Comparison of ENCODE assay signal across 8 cellular contexts in the genomic region with DNA sequence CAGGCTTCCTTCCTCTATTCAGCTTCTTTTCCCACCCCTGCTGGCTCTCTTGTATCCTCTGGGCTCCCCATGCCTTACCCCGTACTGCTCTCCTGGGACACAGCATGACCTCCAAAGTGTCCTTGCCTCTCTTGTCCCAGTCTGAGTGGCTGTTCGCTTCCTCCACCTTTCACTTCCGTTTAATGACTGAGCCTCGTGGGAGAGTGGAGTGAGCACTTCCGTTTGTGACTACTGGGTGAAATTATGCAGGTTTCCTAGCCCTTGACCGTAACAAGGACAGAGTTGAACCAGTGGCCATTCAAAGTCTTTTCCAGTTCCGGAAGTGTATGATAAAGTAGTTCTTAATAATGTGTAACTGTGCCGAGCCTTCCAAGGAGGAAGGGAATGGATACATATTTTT.
DNase-seq lines count a peak whose midpoint lies in the region; ATAC-seq and TF ChIP-seq lines count a peak whose summit lies in the region.

No MANE protein-coding gene starts in this region.

- no peak overlapping the region for H3K27ac ChIP-seq in mesenchymal stem cell (ENCODE audit: low read length, poor library complexity, severe bottlenecking)
- H3K27ac ChIP-seq in uterus: peak overlapping the region in 1 of 2 donors; percentile 22

- no peak overlapping the region for H3K4ac ChIP-seq in mesenchymal stem cell (ENCODE audit: low read depth in 1 of 2, low read length in 2 of 2)

- intact Hi-C loops in uterus (cut with DNase I; ENCODE audit: low total_unique reads): no loop called here

- peaks cover 32% of the 10 kb centered on the region for H3K79me1 ChIP-seq in mesenchymal stem cell (replicated peaks; ENCODE audit: low read length, poor library complexity, severe bottlenecking)

- no peak overlapping the region for H2BK120ac ChIP-seq in mesenchymal stem cell (ENCODE audit: low read depth, low read length)

- no peak overlapping the region for H3K23ac ChIP-seq in mesenchymal stem cell (ENCODE audit: low read length in 2 of 2)

- H3K9me3 ChIP-seq in mesenchymal stem cell (ENCODE audit: control insufficient read depth, low read length) (no peaks in the 10 kb centered on the region), uterus (no peaks in the 10 kb centered on the region)

- H3K18ac ChIP-seq in mesenchymal stem cell (ENCODE audit: low read depth in 1 of 2, low read length in 2 of 2): no peak overlapping the region

- no peak overlapping the region for H3K4me3 ChIP-seq in mesenchymal stem cell (ENCODE audit: insufficient read depth in 1 of 2, low read depth in 1 of 2, low read length in 2 of 2)
- no peak overlapping the region for H3K4me3 ChIP-seq in uterus

- WGBS in mesenchymal stem cell: 50% methylated on average over 7 of the region's 8 CpGs

- H3K27me3 ChIP-seq in mesenchymal stem cell (ENCODE audit: control insufficient read depth in 1 of 2, insufficient read depth in 1 of 2, low read length in 2 of 2) (no peaks in the 10 kb centered on the region), uterus (no peaks in the 10 kb centered on the region)

- H2BK12ac ChIP-seq in mesenchymal stem cell (ENCODE audit: low read length in 2 of 2): peak overlapping the region in 1 of 2 experiments; percentile 65

- H2AK5ac ChIP-seq in mesenchymal stem cell (ENCODE audit: low read length, severe bottlenecking): no peak overlapping the region

- no peak overlapping the region for H3K9ac ChIP-seq in mesenchymal stem cell (ENCODE audit: low read length)

- no peak overlapping the region for H2BK5ac ChIP-seq in mesenchymal stem cell (ENCODE audit: low read depth, low read length, poor library complexity, severe bottlenecking)

- H3K4me1 ChIP-seq in mesenchymal stem cell (ENCODE audit: control insufficient read depth, insufficient read depth, low read depth, low read length): peaks cover 9% of the 10 kb centered on the region
- H3K4me1 ChIP-seq in uterus: peaks cover 0 to 8% of the 10 kb centered on the region in 2 donors

- DNase-seq in SW 1271 (lab: John Stamatoyannopoulos, UW): peak; percentile 20 to 27
- peak; percentile 36 for DNase-seq in mesenchymal stem cell
- no peak for DNase-seq in uterus
- DNase-seq in HuH-7 (ENCODE audit: low spot score): no peak
- DNase-seq in NCI-H187 treated with DMSO at 0.1 percent for 48 hours (lab: John Stamatoyannopoulos, UW): no peak
- no peak for DNase-seq in 8988T

- TF ChIP-seq POLR2A in uterus (IDR thresholded peaks at IDR 0.05): no peak

- H4K91ac ChIP-seq in mesenchymal stem cell (ENCODE audit: low read length): no peak overlapping the region

- H2AFZ ChIP-seq in mesenchymal stem cell (ENCODE audit: low read depth, low read length): no peak overlapping the region

- ATAC-seq in GM18861 (IDR thresholded peaks at IDR 0.05; ENCODE audit: unreplicated experiment): peak; percentile 87
- peak; percentile 77 for ATAC-seq in HG02852 (IDR thresholded peaks at IDR 0.05; ENCODE audit: unreplicated experiment)

- no peak overlapping the region for H3K4me2 ChIP-seq in mesenchymal stem cell (ENCODE audit: low read length, poor library complexity, severe bottlenecking)

- H3K14ac ChIP-seq in mesenchymal stem cell (ENCODE audit: low read length in 2 of 2): peak overlapping the region in 1 of 2 experiments; percentile 70

- no peak for TF ChIP-seq CTCF in uterus (IDR thresholded peaks at IDR 0.05)

- peak overlapping the region; percentile 33 for H4K8ac ChIP-seq in mesenchymal stem cell (ENCODE audit: low read length)

- H3K36me3 ChIP-seq in mesenchymal stem cell (ENCODE audit: control insufficient read depth in 1 of 2, insufficient read depth in 2 of 2, low read depth in 1 of 2, low read length in 2 of 2) (peaks cover 0 to 4% of the 10 kb centered on the region in 2 experiments), uterus (no peaks in the 10 kb centered on the region)

- no peak overlapping the region for H2BK15ac ChIP-seq in mesenchymal stem cell (ENCODE audit: low read depth, poor library complexity, severe bottlenecking)

Comparison
In these comparisons a context has a peak if more than half of its experiments do, and no peak if none do; other contexts are left out.
1. DNase-seq: peak in SW 1271 (2 of 2) and mesenchymal stem cell (single experiment); none in uterus (0 of 2), HuH-7 (single experiment), NCI-H187 treated with DMSO at 0.1 percent for 48 hours (single experiment) and 8988T (single experiment).